8 cellular contexts compared by ENCODE assay signal in genomic region chr10:987635-987905, GRCh38. TPM values are rescaled to one million over a fixed set of nuclear protein-coding genes. Genes with fewer than 3 reads are reported as not detected.
DNase-seq lines count a peak whose midpoint lies in the region; ATAC-seq, FAIRE-seq and TF ChIP-seq lines count a peak whose summit lies in the region.

No MANE protein-coding gene starts in this region.

- H3K9me3 Mint-ChIP-seq in CD4-positive, CD25-positive, alpha-beta regulatory T cell: peaks cover 0 to 2% (median 0%) of the 10 kb centered on the region in 7 donors

- no peak for DNase-seq in CD4-positive, CD25-positive, alpha-beta regulatory T cell
- DNase-seq in HT1080 (ENCODE audit: low read depth) (peak; percentile 8), GM12878 (ENCODE audit: low read depth, low spot score) (no peak), upper lobe of right lung (no peak), NK-92 (lab: John Stamatoyannopoulos, UW; ENCODE audit: unreplicated experiment) (no peak)

- peak overlapping the region; percentile 76; the same call in 1 of the 2 replicates for H2AFZ ChIP-seq in GM12878 (ENCODE audit: control insufficient read depth, low read depth, low read length)

- H3K4me3 Mint-ChIP-seq in CD4-positive, CD25-positive, alpha-beta regulatory T cell: peak overlapping the region; percentile 94 to 100 (median 97)

- RAD21 ChIA-PET in GM12878 (lab: Charles Lee; ENCODE audit: unreplicated experiment): interaction anchor here (1.0 to 2.3 kb wide), 5 partner anchors 10 to 62 kb away, joined by 3 to 9 read pairs (median 7); partner anchors contain the start of gene IDI1

- peaks cover 46% of the 10 kb centered on the region for H3K79me2 ChIP-seq in GM12878 (ENCODE audit: control insufficient read depth, insufficient read depth, low read length)

- H3K9ac ChIP-seq in GM12878 (ENCODE audit: control insufficient read depth, insufficient read depth, low read length) (peak overlapping the region; percentile 93), liver (ENCODE audit: low read depth in 1 of 2, low read length in 2 of 2) (peak overlapping the region; percentile 66 to 78)

- H3K36me3 ChIP-seq in CD4-positive, CD25-positive, alpha-beta regulatory T cell (ENCODE audit: control insufficient read depth, insufficient read depth, low read length): peaks cover 8% of the 10 kb centered on the region
- peaks cover 3% of the 10 kb centered on the region in 2 experiments; a peak in 3 of 4 replicates for H3K36me3 ChIP-seq in GM12878 (ENCODE audit: control insufficient read depth in 2 of 2, insufficient read depth in 2 of 2, low read length in 1 of 2)
- peaks cover 0 to 5% (median 1%) of the 10 kb centered on the region in 4 donors for H3K36me3 ChIP-seq in liver (ENCODE audit: control insufficient read depth in 4 of 4, insufficient read depth in 3 of 4, low read depth in 1 of 4, low read length in 3 of 4)
- peaks cover 3% of the 10 kb centered on the region for H3K36me3 ChIP-seq in upper lobe of right lung

- H4K20me1 ChIP-seq in GM12878 (ENCODE audit: control insufficient read depth, insufficient read depth): peaks cover 3% of the 10 kb centered on the region; the same call in 1 of the 2 replicates

- H3K36me3 Mint-ChIP-seq in CD4-positive, CD25-positive, alpha-beta regulatory T cell: peaks cover 5% of the 10 kb centered on the region

- no peaks in the 10 kb centered on the region for H3K9me3 ChIP-seq in CD4-positive, CD25-positive, alpha-beta regulatory T cell (ENCODE audit: control insufficient read depth in 2 of 2, low read length in 2 of 2)
- H3K9me3 ChIP-seq in GM12878 (replicated peaks; ENCODE audit: control insufficient read depth, insufficient read depth, low read length): no peaks in the 10 kb centered on the region; the same call in 2 of the 3 replicates
- H3K9me3 ChIP-seq in liver (ENCODE audit: control insufficient read depth in 4 of 4, low read length in 3 of 4): no peaks in the 10 kb centered on the region
- H3K9me3 ChIP-seq in upper lobe of right lung: no peaks in the 10 kb centered on the region

- ATAC-seq in CD4-positive, CD25-positive, alpha-beta regulatory T cell (ENCODE audit: low read depth in 2 of 2): no peak
- peak; percentile 2; the same call in 1 of the 3 replicates for ATAC-seq in GM12878
- no peak for ATAC-seq in upper lobe of right lung
- ATAC-seq in GM21723 (IDR thresholded peaks at IDR 0.05; ENCODE audit: unreplicated experiment): no peak
- ATAC-seq in GM21526 (IDR thresholded peaks at IDR 0.05; ENCODE audit: low FRiP score, unreplicated experiment): no peak

- FAIRE-seq in GM12878 (lab: Jason Lieb, UNC): no peak

- H3K4me3 ChIP-seq in CD4-positive, CD25-positive, alpha-beta regulatory T cell (ENCODE audit: low read depth, low read length): peak overlapping the region; percentile 90
- H3K4me3 ChIP-seq in GM12878 (peak overlapping the region; percentile 75), liver (ENCODE audit: low read depth in 1 of 3, low read length in 3 of 3) (peak overlapping the region; percentile 69 to 99 (median 94)), upper lobe of right lung (peak overlapping the region; percentile 98)

- TF ChIP-seq CTCF in GM12878 (IDR thresholded peaks at IDR 0.05 in 2 of 3, conservative IDR thresholded peaks at IDR 0.05 in 1 of 3; ENCODE audit: control insufficient read depth in 2 of 3, extremely low read depth in 1 of 3, insufficient read depth in 1 of 3, low read depth in 3 of 3, low read length in 3 of 3): no peak
- no peak for TF ChIP-seq CTCF in liver (IDR thresholded peaks at IDR 0.05; ENCODE audit: low read depth, low read length, missing input control)
- no peak for TF ChIP-seq CTCF in upper lobe of right lung (IDR thresholded peaks at IDR 0.05)

- BruUV-seq in GM12878 (replicated peaks; lab: Mats Ljungman, UMichigan): TSS peak; percentile 80

- no peak for TF ChIP-seq EP300 in GM12878 (IDR thresholded peaks at IDR 0.05; ENCODE audit: borderline replicate concordance in 1 of 2, control insufficient read depth in 1 of 2, low read depth in 2 of 2, low read length in 2 of 2)

- CTCF ChIA-PET in GM12878 (lab: Yijun Ruan, JAX): interaction anchor here (1.1 to 2.1 kb wide), 5 partner anchors 14 to 70 kb away, joined by 3 to 6 read pairs (median 4); no protein-coding TSS in a partner anchor

- under 1% methylated on average over 10 of the region's 10 CpGs for WGBS in GM12878 (ENCODE audit: insufficient coverage, insufficient replicate concordance, low lambda C conversion rate, missing lambda C conversion rate)
- WGBS in liver: 6% methylated on average over 10 of the region's 10 CpGs

- peak overlapping the region; percentile 83 for H3K27ac ChIP-seq in CD4-positive, CD25-positive, alpha-beta regulatory T cell (ENCODE audit: insufficient read depth, low read length, poor library complexity, severe bottlenecking)
- H3K27ac ChIP-seq in GM12878 (ENCODE audit: control insufficient read depth, insufficient read depth) (peak overlapping the region; percentile 92), liver (ENCODE audit: low read depth in 1 of 2, low read length in 2 of 2) (peak overlapping the region; percentile 60 to 78), upper lobe of right lung (peak overlapping the region; percentile 94)

- H3K27me3 Mint-ChIP-seq in CD4-positive, CD25-positive, alpha-beta regulatory T cell: no peaks in the 10 kb centered on the region

- in situ Hi-C loops in GM12878 (cut with MboI): no loop called here

- H3K4me1 ChIP-seq in CD4-positive, CD25-positive, alpha-beta regulatory T cell (ENCODE audit: control insufficient read depth, insufficient read depth, low read length, poor library complexity, severe bottlenecking): peaks cover 25% of the 10 kb centered on the region
- peaks cover 14% of the 10 kb centered on the region for H3K4me1 ChIP-seq in GM12878 (ENCODE audit: control insufficient read depth, insufficient read depth, low read length)
- peaks cover 7 to 26% (median 16%) of the 10 kb centered on the region in 4 donors for H3K4me1 ChIP-seq in liver (ENCODE audit: control insufficient read depth in 4 of 4, insufficient read depth in 4 of 4, low read length in 3 of 4)
- H3K4me1 ChIP-seq in upper lobe of right lung: peaks cover 29% of the 10 kb centered on the region

- intact Hi-C loops in GM12878 (cut with micrococcal nuclease; ENCODE audit: unreplicated experiment) (loop anchor here (5.0 kb wide), 1 partner anchor 55 kb away; no protein-coding TSS in a partner anchor), upper lobe of right lung (cut with DNase I) (no loop called here)

- peak overlapping the region in 2 of 3 donors; percentile 97 to 99 for H3K27ac Mint-ChIP-seq in CD4-positive, CD25-positive, alpha-beta regulatory T cell

- no peak for TF ChIP-seq POLR2A in GM12878 (IDR thresholded peaks at IDR 0.05; ENCODE audit: low read depth, low read length)

- POLR2A ChIA-PET in GM12878 (lab: Charles Lee): interaction anchor here (1.0 to 3.5 kb wide), 4 partner anchors 14 to 68 kb away, joined by 3 to 23 read pairs (median 4); partner anchors contain the start of gene WDR37

- H3K4me2 ChIP-seq in GM12878 (ENCODE audit: control insufficient read depth, insufficient read depth): peak overlapping the region; percentile 83

- TF ChIP-seq RAD21 in GM12878 (IDR thresholded peaks at IDR 0.05; ENCODE audit: insufficient read depth, low read depth, low read length) (no peak), liver (IDR thresholded peaks at IDR 0.05) (no peak)

- SMC1A ChIA-PET in GM12878 (lab: Charles Lee; ENCODE audit: uncharacterized antibody, unreplicated experiment): interaction anchor here (0.5 to 4.5 kb wide), 14 partner anchors 8 to 93 kb away, joined by 3 to 25 read pairs (median 4); partner anchors contain the start of genes LARP4B and WDR37

- peaks cover 4 to 44% (median 26%) of the 10 kb centered on the region in 4 donors for H3K4me1 Mint-ChIP-seq in CD4-positive, CD25-positive, alpha-beta regulatory T cell

- no peaks in the 10 kb centered on the region for H3K27me3 ChIP-seq in CD4-positive, CD25-positive, alpha-beta regulatory T cell (ENCODE audit: control insufficient read depth, insufficient read depth, low read length)
- H3K27me3 ChIP-seq in GM12878 (replicated peaks in 1 of 2; ENCODE audit: control insufficient read depth in 2 of 2, insufficient read depth in 2 of 2, low read length in 1 of 2): no peaks in the 10 kb centered on the region
- no peaks in the 10 kb centered on the region for H3K27me3 ChIP-seq in liver (ENCODE audit: control insufficient read depth in 4 of 4, insufficient read depth in 4 of 4, low read length in 3 of 4)
- H3K27me3 ChIP-seq in upper lobe of right lung: no peaks in the 10 kb centered on the region

RNA-seq across cellular contexts. Expression of gene GTPBP4, which starts 0.7 kb away (rescaled TPM):
- total RNA-seq in CD4-positive, CD25-positive, alpha-beta regulatory T cell: 50.7 TPM
- polyA plus RNA-seq in CD4-positive, CD25-positive, alpha-beta regulatory T cell: 10 to 100 TPM; 15.9 to 30.4 (median 19.7) TPM
- total RNA-seq in HT1080 (2014; rRNA removed; shearing (Covaris generic)): 59.1 and 87.0 TPM in 2 replicates
- polyA plus RNA-seq in HT1080 (2015; cell fraction: cytosol; rRNA removed): 82.0 and 89.5 TPM in 2 replicates
- 158 and 180 TPM in 2 replicates for polyA plus RNA-seq in HT1080 (2015; cell fraction: nucleus; rRNA removed)
- total RNA-seq in GM12878 (2013; cell fraction: nucleolus; rRNA removed): 89.9 and 93.0 TPM in 2 replicates
- total RNA-seq in GM12878 (2014; rRNA removed) (58.5 and 64.6 TPM in 2 replicates), GM12878 (2014; rRNA removed; fragmentation: Illumina TruSeq; extraction: Trizol) (88.7 and 89.6 TPM in 2 replicates), GM12878 (2021) (82.2 and 93.9 TPM in 2 replicates), liver (10 to 100 TPM in 1 of 2 donors, 1 to 10 TPM in 1; 9.8 to 15.1 TPM), upper lobe of right lung (36.5 TPM)
- polyA plus RNA-seq in GM12878 (2011; ENCODE audit: low read depth): 24.6 TPM
- polyA plus RNA-seq in GM12878 (2011; rRNA removed) (62.0 and 68.8 TPM in 2 replicates), GM12878 (2014; fragmentation: Illumina TruSeq; extraction: Trizol) (74.9 and 99.3 TPM in 2 replicates), GM12878 (2014; fragmentation: Nextera tagmentation; extraction: Ambion mirVana) (10 to 100 TPM; 60.3 to 68.0 TPM), GM12878 (2014; rRNA removed) (61.7 and 66.3 TPM in 2 replicates), GM12878 (2016; fragmentation: Nextera tagmentation; extraction: Ambion mirVana) (100 to 1,000 TPM; 115 to 118 TPM), liver (10 to 100 TPM; 10.7 to 13.6 TPM)
- polyA plus RNA-seq in GM12878 (2011; cell fraction: cytosol; rRNA removed): 23.3 and 23.5 TPM in 2 replicates
- polyA plus RNA-seq in GM12878 (2011; cell fraction: nucleus; rRNA removed): 45.3 and 63.4 TPM in 2 replicates
- 37.8 and 48.2 TPM in 2 replicates for polyA plus RNA-seq in GM12878 (2012)
- polyA minus RNA-seq in GM12878 (2011; rRNA and poly(A)+ RNA removed): 34.4 and 44.0 TPM in 2 replicates
- polyA minus RNA-seq in GM12878 (2011; cell fraction: cytosol; rRNA and poly(A)+ RNA removed): 9.5 and 14.7 TPM in 2 replicates
- 28.4 and 54.9 TPM in 2 replicates for polyA minus RNA-seq in GM12878 (2011; cell fraction: nucleus; rRNA and poly(A)+ RNA removed)

RNA-seq across cellular contexts. Expression of gene IDI2, which starts 38.1 kb away (rescaled TPM):
- not detected for total RNA-seq in CD4-positive, CD25-positive, alpha-beta regulatory T cell
- polyA plus RNA-seq in CD4-positive, CD25-positive, alpha-beta regulatory T cell: not detected
- not detected in 2 replicates for total RNA-seq in HT1080 (2014; rRNA removed; shearing (Covaris generic))
- polyA plus RNA-seq in HT1080 (2015; cell fraction: cytosol; rRNA removed): not detected in 2 replicates
- not detected in 2 replicates for polyA plus RNA-seq in HT1080 (2015; cell fraction: nucleus; rRNA removed)
- total RNA-seq in GM12878 (2013; cell fraction: nucleolus; rRNA removed): not detected in 2 replicates
- total RNA-seq in GM12878 (2014; rRNA removed): not detected in 2 replicates
- total RNA-seq in GM12878 (2014; rRNA removed; fragmentation: Illumina TruSeq; extraction: Trizol): not detected in 2 replicates
- total RNA-seq in GM12878 (2021): not detected in 2 replicates
- polyA plus RNA-seq in GM12878 (2011; ENCODE audit: low read depth): not detected
- not detected in 2 replicates for polyA plus RNA-seq in GM12878 (2011; rRNA removed)
- polyA plus RNA-seq in GM12878 (2011; cell fraction: cytosol; rRNA removed): not detected in 2 replicates
- not detected in 2 replicates for polyA plus RNA-seq in GM12878 (2011; cell fraction: nucleus; rRNA removed)
- polyA plus RNA-seq in GM12878 (2012): not detected in 2 replicates
- 0.06 TPM in 1 of 2 replicates, not detected in the other for polyA plus RNA-seq in GM12878 (2014; fragmentation: Illumina TruSeq; extraction: Trizol)
- not detected for polyA plus RNA-seq in GM12878 (2014; fragmentation: Nextera tagmentation; extraction: Ambion mirVana)
- polyA plus RNA-seq in GM12878 (2014; rRNA removed): not detected in 2 replicates
- polyA plus RNA-seq in GM12878 (2016; fragmentation: Nextera tagmentation; extraction: Ambion mirVana): not detected
- polyA minus RNA-seq in GM12878 (2011; rRNA and poly(A)+ RNA removed): not detected in 2 replicates
- polyA minus RNA-seq in GM12878 (2011; cell fraction: cytosol; rRNA and poly(A)+ RNA removed): not detected in 2 replicates
- not detected in 2 replicates for polyA minus RNA-seq in GM12878 (2011; cell fraction: nucleus; rRNA and poly(A)+ RNA removed)
- total RNA-seq in liver: not detected
- polyA plus RNA-seq in liver: not detected
- total RNA-seq in upper lobe of right lung: not detected

RNA-seq across cellular contexts. Expression of gene LARP4B, which starts 56.1 kb away (rescaled TPM):
- total RNA-seq in CD4-positive, CD25-positive, alpha-beta regulatory T cell: 82.0 TPM
- 10 to 100 TPM; 20.5 to 32.1 (median 27.3) TPM for polyA plus RNA-seq in CD4-positive, CD25-positive, alpha-beta regulatory T cell
- total RNA-seq in HT1080 (2014; rRNA removed; shearing (Covaris generic)): 49.5 and 62.7 TPM in 2 replicates
- 40.0 and 48.9 TPM in 2 replicates for polyA plus RNA-seq in HT1080 (2015; cell fraction: cytosol; rRNA removed)
- 93.5 and 104 TPM in 2 replicates for polyA plus RNA-seq in HT1080 (2015; cell fraction: nucleus; rRNA removed)
- 249 and 268 TPM in 2 replicates for total RNA-seq in GM12878 (2013; cell fraction: nucleolus; rRNA removed)
- total RNA-seq in GM12878 (2014; rRNA removed) (47.6 and 50.2 TPM in 2 replicates), GM12878 (2014; rRNA removed; fragmentation: Illumina TruSeq; extraction: Trizol) (29.8 and 30.1 TPM in 2 replicates), GM12878 (2021) (109 and 119 TPM in 2 replicates), liver (10 to 100 TPM; 16.1 to 20.4 TPM), upper lobe of right lung (126 TPM)
- polyA plus RNA-seq in GM12878 (2011; ENCODE audit: low read depth): 11.3 TPM
- polyA plus RNA-seq in GM12878 (2011; rRNA removed) (49.2 and 65.8 TPM in 2 replicates), GM12878 (2014; fragmentation: Illumina TruSeq; extraction: Trizol) (32.1 and 38.9 TPM in 2 replicates), GM12878 (2014; fragmentation: Nextera tagmentation; extraction: Ambion mirVana) (10 to 100 TPM; 10.5 to 12.1 TPM), GM12878 (2014; rRNA removed) (51.0 and 53.5 TPM in 2 replicates), GM12878 (2016; fragmentation: Nextera tagmentation; extraction: Ambion mirVana) (10 to 100 TPM; 21.6 to 39.9 TPM), liver (1 to 10 TPM; 5.5 to 8.1 TPM)
- polyA plus RNA-seq in GM12878 (2011; cell fraction: cytosol; rRNA removed): 42.1 and 45.3 TPM in 2 replicates
- 116 and 127 TPM in 2 replicates for polyA plus RNA-seq in GM12878 (2011; cell fraction: nucleus; rRNA removed)
- 28.3 and 32.4 TPM in 2 replicates for polyA plus RNA-seq in GM12878 (2012)
- polyA minus RNA-seq in GM12878 (2011; rRNA and poly(A)+ RNA removed): 91.2 and 92.1 TPM in 2 replicates
- 36.3 and 36.9 TPM in 2 replicates for polyA minus RNA-seq in GM12878 (2011; cell fraction: cytosol; rRNA and poly(A)+ RNA removed)
- polyA minus RNA-seq in GM12878 (2011; cell fraction: nucleus; rRNA and poly(A)+ RNA removed): 69.2 and 120 TPM in 2 replicates
